In genomic region chr11:77589181-77589520, GRCh38 we compare ENCODE assay signal across 8 cellular contexts. TPM values are rescaled to one million over a fixed set of nuclear protein-coding genes. Genes with fewer than 3 reads are reported as not detected.
A peak's percentile ranks its signal among the peaks of the same experiment; 100 is the strongest.
DNase-seq lines count a peak whose midpoint lies in the region; TF ChIP-seq lines count a peak whose summit lies in the region.

No MANE protein-coding gene starts in this region.

- H3K27ac Mint-ChIP-seq in CD4-positive, alpha-beta memory T cell = peak overlapping the region in 1 of 7 donors; percentile 32
- peak overlapping the region; percentile 75 for H3K27ac Mint-ChIP-seq in osteocyte (ENCODE audit: unreplicated experiment)

- CTCF ChIA-PET in CD4-positive, alpha-beta memory T cell (lab: Charles Lee; ENCODE audit: partially characterized antibody) = no interaction called here

- H3K36me3 ChIP-seq in CD4-positive, alpha-beta memory T cell (ENCODE audit: insufficient read depth, low read length) = no peaks in the 10 kb centered on the region
- no peaks in the 10 kb centered on the region for H3K36me3 ChIP-seq in GM23248 (ENCODE audit: low read depth)
- H3K36me3 ChIP-seq in OCI-LY1 (ENCODE audit: insufficient read depth, low read length) = no peaks in the 10 kb centered on the region
- H3K36me3 ChIP-seq in esophagus (ENCODE audit: control insufficient read depth in 2 of 2, insufficient read depth in 2 of 2, low read length in 1 of 2) = no peaks in the 10 kb centered on the region

- peaks cover 7% of the 10 kb centered on the region in 2 donors for H3K27me3 Mint-ChIP-seq in CD4-positive, alpha-beta memory T cell
- peaks cover 5% of the 10 kb centered on the region for H3K27me3 Mint-ChIP-seq in osteocyte (ENCODE audit: unreplicated experiment)

- peak overlapping the region; percentile 83 to 88 (median 86) for H3K4me3 Mint-ChIP-seq in CD4-positive, alpha-beta memory T cell
- peak overlapping the region; percentile 85 for H3K4me3 Mint-ChIP-seq in osteocyte (ENCODE audit: unreplicated experiment)

- intact Hi-C loops in CD4-positive, alpha-beta memory T cell (cut with micrococcal nuclease) = no loop called here

- H3K9me2 ChIP-seq in GM23248 (ENCODE audit: insufficient read depth) (no peaks in the 10 kb centered on the region), OCI-LY1 (ENCODE audit: low read depth, low read length) (no peaks in the 10 kb centered on the region)

- no peaks in the 10 kb centered on the region for H4K20me1 ChIP-seq in GM23248 (ENCODE audit: insufficient read depth)
- H4K20me1 ChIP-seq in OCI-LY1 (ENCODE audit: insufficient read depth, low read length) = no peaks in the 10 kb centered on the region

- peak in 2 of 5 donors; percentile 1 to 22 for DNase-seq in CD4-positive, alpha-beta memory T cell
- no peak for DNase-seq in GM23248
- no peak for DNase-seq in osteocyte (ENCODE audit: extremely low spot score, unreplicated experiment)
- DNase-seq in NCI-H2196 (lab: John Stamatoyannopoulos, UW; ENCODE audit: unreplicated experiment) = no peak
- DNase-seq in NCI-H187 treated with DMSO at 0.1 percent for 48 hours (lab: John Stamatoyannopoulos, UW) = no peak
- DNase-seq in ACHN = no peak

- no peak overlapping the region for H3K27ac ChIP-seq in CD4-positive, alpha-beta memory T cell (ENCODE audit: low read depth, low read length)
- H3K27ac ChIP-seq in GM23248 (no peak overlapping the region), OCI-LY1 (ENCODE audit: low read depth, low read length, poor library complexity, severe bottlenecking) (no peak overlapping the region), esophagus (ENCODE audit: low read depth in 2 of 2, low read length in 1 of 2) (peak overlapping the region in 1 of 2 donors; percentile 65)

- in situ Hi-C loops in GM23248 (cut with MboI) (no loop called here), ACHN (cut with HindIII; ENCODE audit: low pct_ligation_motif_present, low pct_unique_long_range_greater_than_20kb, low sequenced_read_pairs) (no loop called here)

- no peaks in the 10 kb centered on the region for H3K27me3 ChIP-seq in CD4-positive, alpha-beta memory T cell (ENCODE audit: insufficient read depth, low read length)
- H3K27me3 ChIP-seq in GM23248 (replicated peaks; ENCODE audit: insufficient read depth) (no peaks in the 10 kb centered on the region), OCI-LY1 (ENCODE audit: insufficient read depth, low read length) (no peaks in the 10 kb centered on the region), esophagus (ENCODE audit: control insufficient read depth in 1 of 2, insufficient read depth in 2 of 2, low read length in 2 of 2) (no peaks in the 10 kb centered on the region)

- H3K9me3 ChIP-seq in CD4-positive, alpha-beta memory T cell (ENCODE audit: control insufficient read depth in 1 of 2, low read length in 2 of 2) = no peaks in the 10 kb centered on the region
- no peaks in the 10 kb centered on the region for H3K9me3 ChIP-seq in GM23248 (ENCODE audit: low read depth)
- H3K9me3 ChIP-seq in OCI-LY1 (ENCODE audit: low read length) = no peaks in the 10 kb centered on the region
- no peaks in the 10 kb centered on the region for H3K9me3 ChIP-seq in esophagus (ENCODE audit: control insufficient read depth in 2 of 2, insufficient read depth in 1 of 2, low read depth in 1 of 2, low read length in 1 of 2)

- H3K79me2 ChIP-seq in GM23248 (ENCODE audit: insufficient read depth) (no peaks in the 10 kb centered on the region), OCI-LY1 (ENCODE audit: insufficient read depth, low read length) (no peaks in the 10 kb centered on the region)

- no peaks in the 10 kb centered on the region for H3F3A ChIP-seq in GM23248 (ENCODE audit: insufficient read depth)
- peaks cover 3% of the 10 kb centered on the region; the same call in 1 of the 2 replicates for H3F3A ChIP-seq in OCI-LY1 (ENCODE audit: insufficient read depth, low read length)

- TF ChIP-seq CTCF in OCI-LY1 (IDR thresholded peaks at IDR 0.05; ENCODE audit: low read length) (no peak), osteocyte (IDR thresholded peaks at IDR 0.05) (no peak)

- peak overlapping the region; percentile 45 to 61 for H3K4me3 ChIP-seq in CD4-positive, alpha-beta memory T cell (ENCODE audit: low read length in 2 of 2)
- H3K4me3 ChIP-seq in GM23248 (peak overlapping the region; percentile 77), OCI-LY1 (ENCODE audit: low read depth, low read length, poor library complexity, severe bottlenecking) (peak overlapping the region; percentile 66), esophagus (ENCODE audit: low read depth in 1 of 2, low read length in 2 of 2) (peak overlapping the region; percentile 48 to 66)

- H3K9me3 Mint-ChIP-seq in CD4-positive, alpha-beta memory T cell = no peaks in the 10 kb centered on the region
- no peaks in the 10 kb centered on the region for H3K9me3 Mint-ChIP-seq in osteocyte (ENCODE audit: unreplicated experiment)

- H3K4me2 ChIP-seq in GM23248 (ENCODE audit: unreplicated experiment) (peak overlapping the region; percentile 89), OCI-LY1 (ENCODE audit: low read length) (peak overlapping the region; percentile 82)

- WGBS in GM23248 (ENCODE audit: low coverage in 1 of 2, low lambda C conversion rate in 2 of 2, missing lambda C conversion rate in 2 of 2), 2 experiments = 1 to 2% methylated on average over 15 to 19 of the region's 19 CpGs
- WGBS in esophagus, 2 donors = 2% methylated on average over 19 of the region's 19 CpGs

- H3K36me3 Mint-ChIP-seq in CD4-positive, alpha-beta memory T cell = peaks cover 0 to 3% of the 10 kb centered on the region in 2 donors
- H3K36me3 Mint-ChIP-seq in osteocyte (ENCODE audit: unreplicated experiment) = no peaks in the 10 kb centered on the region

- POLR2A ChIA-PET in CD4-positive, alpha-beta memory T cell (lab: Charles Lee; ENCODE audit: partially characterized antibody) = interaction anchor here (0.6 to 1.2 kb wide), 2 partner anchors 490 to 829 kb away, joined by 3 read pairs; partner anchors contain the start of genes GAB2 and NDUFC2

- peaks cover 12 to 20% (median 15%) of the 10 kb centered on the region in 4 donors for H3K4me1 Mint-ChIP-seq in CD4-positive, alpha-beta memory T cell
- H3K4me1 Mint-ChIP-seq in osteocyte (ENCODE audit: unreplicated experiment) = peaks cover 15% of the 10 kb centered on the region

- H3K9ac ChIP-seq in GM23248 (peak overlapping the region; percentile 60), OCI-LY1 (ENCODE audit: low read length) (peak overlapping the region; percentile 62)

- H3K4me1 ChIP-seq in CD4-positive, alpha-beta memory T cell (ENCODE audit: insufficient read depth, low read length) = peaks cover 14% of the 10 kb centered on the region
- H3K4me1 ChIP-seq in GM23248 (ENCODE audit: insufficient read depth) (0 out of 2 replicates have a peak, but pooled peaks cover 8% of the 10 kb centered on the region), OCI-LY1 (ENCODE audit: insufficient read depth, low read length, severe bottlenecking) (peaks cover 16% of the 10 kb centered on the region), esophagus (ENCODE audit: control insufficient read depth in 2 of 2, insufficient read depth in 2 of 2, low read length in 1 of 2) (peaks cover 4 to 6% of the 10 kb centered on the region in 2 donors)

- H2AFZ ChIP-seq in GM23248 (peak overlapping the region; percentile 88), OCI-LY1 (ENCODE audit: low read length) (peak overlapping the region; percentile 44)

RNA-seq across cellular contexts. Expression of gene AQP11, which starts 0.6 kb away (rescaled TPM):
- under 1 TPM; 0.35 to 0.67 TPM for total RNA-seq in CD4-positive, alpha-beta memory T cell
- 1 to 10 TPM in 1 of 2 donors, under 1 TPM in 1; 0.37 to 1.0 TPM for polyA plus RNA-seq in CD4-positive, alpha-beta memory T cell
- 0.43 and 2.9 TPM in 2 replicates for total RNA-seq in GM23248 (2014; rRNA removed; shearing (Covaris generic))
- polyA plus RNA-seq in GM23248 (2016; fragmentation: Nextera tagmentation; extraction: Ambion mirVana) = 0.80 and 1.1 TPM in 2 replicates
- polyA plus RNA-seq in esophagus = under 1 TPM in 1 of 2 donors, not detected in 1; 0.06 TPM
- 0.76 and 0.91 TPM in 2 replicates for total RNA-seq in osteocyte

RNA-seq across cellular contexts. Expression of gene CLNS1A, which starts 48.4 kb away (rescaled TPM):
- total RNA-seq in CD4-positive, alpha-beta memory T cell = 100 to 1,000 TPM; 116 to 118 TPM
- 100 to 1,000 TPM; 114 to 160 TPM for polyA plus RNA-seq in CD4-positive, alpha-beta memory T cell
- total RNA-seq in GM23248 (2014; rRNA removed; shearing (Covaris generic)) = 101 and 123 TPM in 2 replicates
- 97.3 and 97.4 TPM in 2 replicates for polyA plus RNA-seq in GM23248 (2016; fragmentation: Nextera tagmentation; extraction: Ambion mirVana)
- polyA plus RNA-seq in esophagus = 100 to 1,000 TPM in 1 of 2 donors, 10 to 100 TPM in 1; 57.8 to 104 TPM
- 87.4 and 88.0 TPM in 2 replicates for total RNA-seq in osteocyte
